In genomic region chr10:125049216-125049903, GRCh38 we compare ENCODE assay signal across 1 cellular context.
TF ChIP-seq lines count a peak whose summit lies in the region.

No MANE protein-coding gene starts in this region.

TF ChIP-seq in K562, 482 proteins besides CTCF, POLR2A, EP300 and RAD21 (continued from another document and continues in another):
- TF ChIP-seq E2F6 (IDR thresholded peaks at IDR 0.05; ENCODE audit: borderline replicate concordance in 1 of 2, extremely low read depth in 1 of 2, insufficient read depth in 1 of 2, insufficient read length in 1 of 2, low read depth in 1 of 2, low read length in 1 of 2, poor library complexity in 1 of 2, severe bottlenecking in 1 of 2) (peak; percentile 18 to 49), NCOR1 (IDR thresholded peaks at IDR 0.05) (peak; percentile 93), ZBTB33 (CRISPR knock-in tag; IDR thresholded peaks at IDR 0.05) (no peak), FOXJ2 (tag; IDR thresholded peaks at IDR 0.05) (no peak), DPF2 (IDR thresholded peaks at IDR 0.05) (peak; percentile 86), ZNF592 (IDR thresholded peaks at IDR 0.05) (no peak; the same call in 1 of the 2 replicates), NFIC (IDR thresholded peaks at IDR 0.05) (peak; percentile 82), TAL1 (IDR thresholded peaks at IDR 0.05) (peak; percentile 94), HDAC2 (IDR thresholded peaks at IDR 0.05) (0 out of 2 replicates have a peak, but pooled peaks have one; percentile 50), ZBTB7A (IDR thresholded peaks at IDR 0.05; ENCODE audit: borderline replicate concordance, control insufficient read depth, low read depth, low read length) (peak; percentile 74; the same call in 1 of the 2 replicates), CCNT2 (IDR thresholded peaks at IDR 0.05; ENCODE audit: borderline replicate concordance, extremely low read depth, insufficient read length, low read depth, low read length) (peak; percentile 83), TFAP4 (CRISPR knock-in tag; IDR thresholded peaks at IDR 0.05; ENCODE audit: borderline replicate concordance) (peak; percentile 19; the same call in 1 of the 2 replicates), ARNT (IDR thresholded peaks at IDR 0.05) (no peak), ARID1B (IDR thresholded peaks at IDR 0.05) (peak; percentile 95), TRIM24 (IDR thresholded peaks at IDR 0.05) (peak; percentile 63 to 84), SMARCC2 (IDR thresholded peaks at IDR 0.05; ENCODE audit: low read depth) (peak; percentile 61; the same call in 1 of the 2 replicates), HNRNPLL (IDR thresholded peaks at IDR 0.05; ENCODE audit: low read depth, low read length, poor library complexity, severe bottlenecking) (no peak), ZNF695 (CRISPR knock-in tag; IDR thresholded peaks at IDR 0.05) (no peak), STAT5A (IDR thresholded peaks at IDR 0.05; ENCODE audit: borderline replicate concordance, low read length) (peak; percentile 78), TBL1XR1 (IDR thresholded peaks at IDR 0.05; ENCODE audit: low read length in 2 of 2) (peak in 1 of 2 experiments; percentile 69; a peak in 2 of 4 replicates), TARDBP (IDR thresholded peaks at IDR 0.05) (no peak), SOX6 (IDR thresholded peaks at IDR 0.05) (peak; percentile 79), ZNF24 (IDR thresholded peaks at IDR 0.05) (no peak), ZBTB9 (CRISPR knock-in tag; IDR thresholded peaks at IDR 0.05) (peak; percentile 76; the same call in 1 of the 2 replicates), ZMIZ1 (IDR thresholded peaks at IDR 0.05; ENCODE audit: low read depth in 2 of 2, low read length in 2 of 2) (peak in 1 of 2 experiments; percentile 81; a peak in 2 of 4 replicates), SUPT5H (IDR thresholded peaks at IDR 0.05) (0 out of 2 replicates have a peak, but pooled peaks have one; percentile 6), JUND (IDR thresholded peaks at IDR 0.05; ENCODE audit: borderline replicate concordance, low read depth, low read length) (0 out of 2 replicates have a peak, but pooled peaks have one; percentile 10), JUND (tag; IDR thresholded peaks at IDR 0.05; ENCODE audit: borderline replicate concordance, low read depth, low read length) (no peak; the same call in 2 of the 3 replicates), ZNF766 (CRISPR knock-in tag; conservative IDR thresholded peaks at IDR 0.05) (0 out of 2 replicates have a peak, but pooled peaks have one; percentile 56), ZNF165 (CRISPR knock-in tag; IDR thresholded peaks at IDR 0.05; ENCODE audit: borderline replicate concordance) (no peak), MTA1 (IDR thresholded peaks at IDR 0.05; ENCODE audit: borderline replicate concordance) (no peak), SMARCE1 (IDR thresholded peaks at IDR 0.05) (peak; percentile 80), E2F8 (IDR thresholded peaks at IDR 0.05; ENCODE audit: low read depth, partially characterized antibody) (no peak), ATF4 (CRISPR knock-in tag; IDR thresholded peaks at IDR 0.05) (0 out of 2 replicates have a peak, but pooled peaks have one; percentile 11), ZNF324 (CRISPR knock-in tag; IDR thresholded peaks at IDR 0.05) (no peak), VEZF1 (CRISPR knock-in tag; IDR thresholded peaks at IDR 0.05) (peak; percentile 52), KDM1A (IDR thresholded peaks at IDR 0.05) (peak in 1 of 2 experiments; percentile 31; a peak in 1 of 4 replicates), CREB1 (IDR thresholded peaks at IDR 0.05) (0 out of 2 replicates have a peak, but pooled peaks have one; percentile 13), CREB1 (CRISPR knock-in tag; IDR thresholded peaks at IDR 0.05) (no peak), SMAD4 (CRISPR knock-in tag; conservative IDR thresholded peaks at IDR 0.05) (peak; percentile 72), CREB3 (tag; conservative IDR thresholded peaks at IDR 0.05; ENCODE audit: low read depth) (0 out of 2 replicates have a peak, but pooled peaks have one; percentile 15)
